ENCODE assay signal across 22 cellular contexts in the genomic region with DNA sequence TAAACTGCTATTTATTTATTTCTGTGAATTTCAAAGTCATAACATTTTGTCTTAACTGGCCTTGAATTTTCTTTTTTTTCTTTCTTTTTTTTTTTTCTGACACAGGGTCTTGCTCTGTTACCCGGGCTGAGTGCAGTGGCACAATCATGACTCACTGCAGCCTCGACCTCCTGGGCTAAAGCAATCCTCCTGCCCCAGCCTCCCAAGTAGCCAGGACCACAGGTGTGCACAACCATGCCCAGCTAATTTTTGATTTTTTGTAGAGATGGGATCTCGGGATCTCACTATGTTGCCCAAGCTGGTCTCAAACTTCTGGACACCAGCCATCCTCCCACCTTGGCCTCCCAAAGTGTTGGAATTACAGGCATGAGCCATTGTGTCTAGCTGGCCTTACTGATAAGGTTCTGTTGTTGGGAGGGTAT.
"Had no signal": no experiment of that assay in that cellular context is flagged by ENCODE, and none has a peak within 500 bp of the region (broad histone marks: within the 10 kb centered on the region; RNA-seq: fewer than 3 reads in every experiment).

No MANE protein-coding gene starts in this region.

- H3K4me3 ChIP-seq: lung, ovary, psoas muscle, skin epidermis, spleen, thoracic aorta, tibial nerve, upper lobe of right lung, uterus had no signal

- H3K27ac ChIP-seq: ovary, psoas muscle, skin epidermis, spleen, thoracic aorta, tibial nerve, upper lobe of right lung, uterus had no signal

- H3K27me3 ChIP-seq: ovary, spleen, tibial nerve, upper lobe of right lung, uterus had no signal

- H3K36me3 Mint-ChIP-seq: memory B cell; mesothelial cell of epicardium; stimulated activated memory B cell treated with anti-CD40 and anti-IgM and Interleukin-4, amounts not matched to agents 10 μg/mL and 1 μg/mL and 100 μg/mL, for 72 hours had no signal

- H3K4me3 Mint-ChIP-seq: effector memory CD8-positive, alpha-beta T cell; memory B cell; mesothelial cell of epicardium; naive thymus-derived CD8-positive, alpha-beta T cell; stimulated activated memory B cell treated with anti-CD40 and anti-IgM and Interleukin-4, amounts not matched to agents 10 μg/mL and 1 μg/mL and 100 μg/mL, for 72 hours had no signal

- H3K9me3 ChIP-seq: ovary, psoas muscle, spleen, thoracic aorta, tibial nerve, upper lobe of right lung, uterus had no signal

- DNase-seq: cortex of kidney; effector memory CD8-positive, alpha-beta T cell; erythroblast; naive thymus-derived CD8-positive, alpha-beta T cell; occipital lobe; ovary; posterior cingulate gyrus; psoas muscle; right cardiac atrium; spleen; stimulated activated CD4-positive, alpha-beta T cell treated with anti-CD3 and anti-CD28 coated beads, Interleukin-4, amount 100 ng/mL, for 4 hours; stimulated activated naive CD8-positive, alpha-beta T cell treated with anti-CD3 and anti-CD28 coated beads, Interleukin-15, Interleukin-2, amounts not matched to agents 100 U/mL and 50 U/mL, for 24 hours; substantia nigra; upper lobe of right lung; uterus had no signal

- H3K4me1 ChIP-seq: psoas muscle, uterus had no signal

- H3K9me3 Mint-ChIP-seq: effector memory CD8-positive, alpha-beta T cell; memory B cell; mesothelial cell of epicardium; naive thymus-derived CD8-positive, alpha-beta T cell; stimulated activated memory B cell treated with anti-CD40 and anti-IgM and Interleukin-4, amounts not matched to agents 10 μg/mL and 1 μg/mL and 100 μg/mL, for 72 hours had no signal

- H3K27me3 Mint-ChIP-seq: effector memory CD8-positive, alpha-beta T cell had no signal

- H3K27ac Mint-ChIP-seq: memory B cell; mesothelial cell of epicardium; naive thymus-derived CD8-positive, alpha-beta T cell; stimulated activated memory B cell treated with anti-CD40 and anti-IgM and Interleukin-4, amounts not matched to agents 10 μg/mL and 1 μg/mL and 100 μg/mL, for 72 hours had no signal

- H3K36me3 ChIP-seq: ovary, spleen, thoracic aorta, tibial nerve, upper lobe of right lung, uterus had no signal

- ATAC-seq: effector memory CD8-positive, alpha-beta T cell; naive thymus-derived CD8-positive, alpha-beta T cell; psoas muscle; right cardiac atrium; stimulated activated memory B cell treated with anti-CD40 and anti-IgM and Interleukin-4, amounts not matched to agents 10 μg/mL and 1 μg/mL and 100 μg/mL, for 72 hours; stimulated activated naive CD8-positive, alpha-beta T cell treated with anti-CD3 and anti-CD28 coated beads, Interleukin-15, Interleukin-2, amounts not matched to agents 100 U/mL and 50 U/mL, for 24 hours; upper lobe of right lung had no signal
